In genomic region chr6:56938634-56939294, GRCh38 we compare ENCODE assay signal across 9 cellular contexts. TPM values are rescaled to one million over a fixed set of nuclear protein-coding genes. Genes with fewer than 3 reads are reported as not detected.
A peak's percentile ranks its signal among the peaks of the same experiment; 100 is the strongest.
DNase-seq lines count a peak whose midpoint lies in the region; ATAC-seq lines count a peak whose summit lies in the region.
"Had no signal": no experiment of that assay in that cellular context is flagged by ENCODE, and none has a peak within 500 bp of the region (broad histone marks: within the 10 kb centered on the region; RNA-seq: fewer than 3 reads in every experiment).

No MANE protein-coding gene starts in this region.

- H3K4me1 Mint-ChIP-seq in activated T-helper 17 cell treated with anti-CD3 and anti-CD28 coated beads, Interleukin-2, amount 50 U/mL, for 72 hours, result no peaks in the 10 kb centered on the region
- H3K4me1 Mint-ChIP-seq in naive thymus-derived CD8-positive, alpha-beta T cell, result no peaks in the 10 kb centered on the region

- peak; percentile 70 for ATAC-seq in HG02759 (IDR thresholded peaks at IDR 0.05; ENCODE audit: unreplicated experiment)
- peak; percentile 94 for ATAC-seq in activated T-helper 17 cell treated with anti-CD3 and anti-CD28 coated beads, Interleukin-2, amount 50 U/mL, for 72 hours (replicated peaks)
- no peak for ATAC-seq in naive thymus-derived CD8-positive, alpha-beta T cell

- peak; percentile 87 for DNase-seq in GM03348 (ENCODE audit: low spot score)
- DNase-seq in medulla oblongata (ENCODE audit: extremely low spot score), result peak; percentile 48
- DNase-seq in NOMO-1 treated with dmso at 0.1 percent for 144 hours (lab: John Stamatoyannopoulos, UW; ENCODE audit: unreplicated experiment), result no peak
- no peak for DNase-seq in NCI-H510A treated with DMSO at 0.1 percent for 48 hours (lab: John Stamatoyannopoulos, UW)
- no peak for DNase-seq in naive thymus-derived CD8-positive, alpha-beta T cell
- DNase-seq in NCI-H2081 treated with DMSO at 0.1 percent for 48 hours (lab: John Stamatoyannopoulos, UW), result no peak
- DNase-seq: SIG-M5 had no signal

- H3K4me3 Mint-ChIP-seq in activated T-helper 17 cell treated with anti-CD3 and anti-CD28 coated beads, Interleukin-2, amount 50 U/mL, for 72 hours, result no peak overlapping the region
- no peak overlapping the region for H3K4me3 Mint-ChIP-seq in naive thymus-derived CD8-positive, alpha-beta T cell

- H3K27ac Mint-ChIP-seq in activated T-helper 17 cell treated with anti-CD3 and anti-CD28 coated beads, Interleukin-2, amount 50 U/mL, for 72 hours, result no peak overlapping the region
- H3K27ac Mint-ChIP-seq in naive thymus-derived CD8-positive, alpha-beta T cell, result no peak overlapping the region

- H3K9me3 Mint-ChIP-seq in activated T-helper 17 cell treated with anti-CD3 and anti-CD28 coated beads, Interleukin-2, amount 50 U/mL, for 72 hours, result peaks cover 10% of the 10 kb centered on the region
- peaks cover 0 to 25% (median 11%) of the 10 kb centered on the region in 9 donors for H3K9me3 Mint-ChIP-seq in naive thymus-derived CD8-positive, alpha-beta T cell

- peaks cover 8% of the 10 kb centered on the region for H3K27me3 Mint-ChIP-seq in activated T-helper 17 cell treated with anti-CD3 and anti-CD28 coated beads, Interleukin-2, amount 50 U/mL, for 72 hours
- peaks cover 0 to 8% (median 1%) of the 10 kb centered on the region in 5 donors for H3K27me3 Mint-ChIP-seq in naive thymus-derived CD8-positive, alpha-beta T cell

- H3K36me3 Mint-ChIP-seq in activated T-helper 17 cell treated with anti-CD3 and anti-CD28 coated beads, Interleukin-2, amount 50 U/mL, for 72 hours (ENCODE audit: low read depth), result no peaks in the 10 kb centered on the region
- H3K36me3 Mint-ChIP-seq in naive thymus-derived CD8-positive, alpha-beta T cell, result peaks cover 0 to 15% (median 0%) of the 10 kb centered on the region in 3 donors

- POLR2A ChIA-PET in naive thymus-derived CD8-positive, alpha-beta T cell (lab: Charles Lee), result no interaction called here

RNA-seq across cellular contexts. Expression of gene BEND6, which starts 16.1 kb away (rescaled TPM):
- total RNA-seq in activated T-helper 17 cell treated with anti-CD3 and anti-CD28 coated beads, Interleukin-2, amount 50 U/mL, for 72 hours, result under 1 TPM in 1 of 2 donors, not detected in 1; 0.15 TPM
- total RNA-seq in naive thymus-derived CD8-positive, alpha-beta T cell, result not detected
- under 1 TPM in 1 of 3 donors, not detected in 2; 0.34 TPM for polyA plus RNA-seq in naive thymus-derived CD8-positive, alpha-beta T cell

Comparison
In these comparisons a context has a peak if more than half of its experiments do, and no peak if none do; other contexts are left out.
1. DNase-seq: peak in GM03348 (single experiment) and medulla oblongata (single experiment); none in NOMO-1 treated with dmso at 0.1 percent for 144 hours (single experiment), NCI-H510A treated with DMSO at 0.1 percent for 48 hours (single experiment), naive thymus-derived CD8-positive, alpha-beta T cell (0 of 10) and NCI-H2081 treated with DMSO at 0.1 percent for 48 hours (single experiment).
2. ATAC-seq: peak in HG02759 (single experiment) and activated T-helper 17 cell treated with anti-CD3 and anti-CD28 coated beads, Interleukin-2, amount 50 U/mL, for 72 hours (single experiment); none in naive thymus-derived CD8-positive, alpha-beta T cell (0 of 2).